ENCODE assay signal across 8 cellular contexts in genomic region chr17:78933959-78934568, GRCh38. TPM values are rescaled to one million over a fixed set of nuclear protein-coding genes. Genes with fewer than 3 reads are reported as not detected.
DNase-seq lines count a peak whose midpoint lies in the region; ATAC-seq lines count a peak whose summit lies in the region.

No MANE protein-coding gene starts in this region.

- H3K4me1 ChIP-seq in right cardiac atrium (ENCODE audit: control insufficient read depth, insufficient read depth, low read length) = peaks cover 6% of the 10 kb centered on the region

- intact Hi-C loops in right cardiac atrium (cut with DNase I) = no loop called here

- 4% methylated on average over 16 of the region's 16 CpGs for WGBS in right cardiac atrium

- H3K27ac ChIP-seq in right cardiac atrium (ENCODE audit: low read length) = peak overlapping the region; percentile 68

- ATAC-seq in right cardiac atrium (peak; percentile 86 to 93), GM21576 (IDR thresholded peaks at IDR 0.05; ENCODE audit: unreplicated experiment) (no peak)

- H3K27me3 ChIP-seq in right cardiac atrium (ENCODE audit: control insufficient read depth, insufficient read depth) = no peaks in the 10 kb centered on the region

- no peak overlapping the region for H3K4me3 ChIP-seq in right cardiac atrium (ENCODE audit: low read length)

- no peaks in the 10 kb centered on the region for H3K9me3 ChIP-seq in right cardiac atrium (ENCODE audit: control insufficient read depth, low read length)

- DNase-seq in ELR (ENCODE audit: low read depth) (peak; percentile 96), NCI-H2171 (lab: John Stamatoyannopoulos, UW) (peak; percentile 84), astrocyte of the hippocampus (ENCODE audit: low read depth, low spot score) (peak; percentile 99), right cardiac atrium (peak; percentile 97 to 99 (median 98)), putamen (ENCODE audit: low spot score) (peak; percentile 87), NCI-H128 (lab: John Stamatoyannopoulos, UW; ENCODE audit: unreplicated experiment) (no peak), T-helper 9 cell (no peak)

RNA-seq across cellular contexts. Expression of gene TIMP2, which starts 8.9 kb away (rescaled TPM):
- 100 to 1,000 TPM; 153 to 183 (median 168) TPM for total RNA-seq in right cardiac atrium
- polyA plus RNA-seq in right cardiac atrium = 86.9 TPM

RNA-seq across cellular contexts. Expression of gene CEP295NL, which starts 31.1 kb away (rescaled TPM):
- 1 to 10 TPM in 2 of 4 donors, under 1 TPM in 2; 0.76 to 1.3 (median 1.0) TPM for total RNA-seq in right cardiac atrium
- 0.57 TPM for polyA plus RNA-seq in right cardiac atrium

RNA-seq across cellular contexts. Expression of gene LGALS3BP, which starts 45.7 kb away (rescaled TPM):
- total RNA-seq in right cardiac atrium = 100 to 1,000 TPM; 439 to 581 (median 506) TPM
- polyA plus RNA-seq in right cardiac atrium = 397 TPM

Comparison
In these comparisons a context has a peak if more than half of its experiments do, and no peak if none do; other contexts are left out.
1. DNase-seq: peak in ELR (single experiment), NCI-H2171 (single experiment), astrocyte of the hippocampus (single experiment), right cardiac atrium (3 of 3) and putamen (single experiment); none in NCI-H128 (single experiment) and T-helper 9 cell (single experiment).